1 cellular context compared by ENCODE assay signal in the genomic region with DNA sequence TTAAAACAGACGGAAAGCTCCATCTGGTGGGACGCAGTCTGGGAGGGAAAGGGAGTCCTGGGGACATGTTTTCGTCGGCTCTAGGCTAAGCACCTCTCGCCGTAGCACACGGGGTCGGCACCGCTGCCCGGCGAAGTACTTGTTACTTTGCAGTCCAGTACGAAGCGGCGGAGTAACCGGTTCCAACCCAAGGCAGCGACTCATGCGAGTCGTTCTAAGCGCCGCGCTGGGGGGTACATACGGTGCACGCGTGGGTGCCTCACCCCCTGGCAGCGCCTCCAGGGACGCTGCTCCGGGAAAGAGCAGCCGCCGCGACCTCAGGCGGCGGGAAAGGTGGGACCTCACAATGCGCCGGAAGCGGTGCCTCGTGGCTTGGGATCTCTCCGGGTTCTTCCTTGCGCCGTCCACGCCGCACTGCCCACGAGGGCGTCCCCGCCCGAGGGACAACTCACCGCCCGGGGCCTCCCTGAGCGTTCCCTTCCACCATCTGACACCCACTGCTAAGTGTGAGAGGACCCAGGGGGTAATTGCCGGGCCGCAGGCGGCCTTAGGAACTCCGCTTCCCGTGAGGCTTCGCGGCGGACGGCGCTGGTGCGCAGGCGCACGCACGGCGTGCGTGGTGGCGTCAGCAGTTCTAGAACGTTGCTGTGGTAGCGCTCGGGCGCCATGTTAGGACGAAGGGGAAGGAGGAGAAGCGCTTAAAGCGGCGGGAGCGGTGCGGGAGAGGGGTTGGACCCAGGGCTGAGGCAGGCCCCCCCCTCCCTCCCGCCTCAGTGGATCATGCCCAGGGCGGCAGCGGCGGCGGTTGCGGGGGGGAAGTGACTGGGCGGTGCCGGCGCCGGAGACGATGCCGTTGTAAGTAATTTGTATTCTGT.
TF ChIP-seq lines count a peak whose summit lies in the region.

TSS of gene PAPOLA (plus strand) at position 637 of the 875 bp plus-strand sequence. CDS start at position 848, 211 bp downstream.

TF ChIP-seq in HepG2, 621 proteins besides CTCF, POLR2A, EP300 and RAD21 (continued from another document and continues in another):
- TF ChIP-seq ARNT2 (CRISPR knock-in tag; IDR thresholded peaks at IDR 0.05; ENCODE audit: low read depth) (peak; percentile 65; the same call in 1 of the 2 replicates), RARA (CRISPR knock-in tag; IDR thresholded peaks at IDR 0.05) (no peak; the same call in 1 of the 2 replicates), ZNF878 (CRISPR knock-in tag; IDR thresholded peaks at IDR 0.05) (no peak; the same call in 1 of the 2 replicates), ZNF788 (CRISPR knock-in tag; IDR thresholded peaks at IDR 0.05; ENCODE audit: borderline replicate concordance) (peak; percentile 68), ZNF629 (CRISPR knock-in tag; conservative IDR thresholded peaks at IDR 0.05) (no peak), PRDM4 (CRISPR knock-in tag; IDR thresholded peaks at IDR 0.05; ENCODE audit: borderline replicate concordance) (no peak), ZBTB8A (CRISPR knock-in tag; IDR thresholded peaks at IDR 0.05; ENCODE audit: borderline replicate concordance, low read depth) (no peak; the same call in 1 of the 2 replicates), KAT7 (CRISPR knock-in tag; IDR thresholded peaks at IDR 0.05; ENCODE audit: borderline replicate concordance) (peak; percentile 63; the same call in 1 of the 2 replicates), WIZ (CRISPR knock-in tag; IDR thresholded peaks at IDR 0.05) (peak; percentile 46; the same call in 1 of the 2 replicates), ZNF136 (CRISPR knock-in tag; IDR thresholded peaks at IDR 0.05; ENCODE audit: low read depth) (peak; percentile 80), NFIC (IDR thresholded peaks at IDR 0.05; ENCODE audit: low read length) (no peak), ZNF761 (CRISPR knock-in tag; conservative IDR thresholded peaks at IDR 0.05) (0 out of 2 replicates have a peak, but pooled peaks have one; percentile 14), ZMYM4 (CRISPR knock-in tag; IDR thresholded peaks at IDR 0.05) (peak; percentile 71), CENPT (CRISPR knock-in tag; IDR thresholded peaks at IDR 0.05; ENCODE audit: low read depth) (no peak; the same call in 1 of the 2 replicates), DPF2 (CRISPR knock-in tag; IDR thresholded peaks at IDR 0.05; ENCODE audit: borderline replicate concordance, low read depth) (no peak), SP1 (IDR thresholded peaks at IDR 0.05) (no peak), SP1 (CRISPR knock-in tag; IDR thresholded peaks at IDR 0.05) (no peak), ZNF12 (CRISPR knock-in tag; IDR thresholded peaks at IDR 0.05) (0 out of 2 replicates have a peak, but pooled peaks have one; percentile 10), ZFP36L2 (CRISPR knock-in tag; IDR thresholded peaks at IDR 0.05) (no peak), GATAD1 (CRISPR knock-in tag; IDR thresholded peaks at IDR 0.05) (peak; percentile 81), ETV5 (CRISPR knock-in tag; IDR thresholded peaks at IDR 0.05; ENCODE audit: borderline replicate concordance) (peak; percentile 79; the same call in 1 of the 2 replicates), U2AF2 (IDR thresholded peaks at IDR 0.05; ENCODE audit: low read depth, low read length) (no peak), FOXC1 (CRISPR knock-in tag; IDR thresholded peaks at IDR 0.05; ENCODE audit: borderline replicate concordance) (peak; percentile 95), ZNF180 (CRISPR knock-in tag; IDR thresholded peaks at IDR 0.05; ENCODE audit: borderline replicate concordance, low read depth) (peak; percentile 72; the same call in 1 of the 2 replicates), ZBTB7A (CRISPR knock-in tag; IDR thresholded peaks at IDR 0.05) (peak; percentile 70; the same call in 1 of the 2 replicates), IRF1 (CRISPR knock-in tag; IDR thresholded peaks at IDR 0.05; ENCODE audit: low read depth) (0 out of 2 replicates have a peak, but pooled peaks have one; percentile 18), ZBTB3 (CRISPR knock-in tag; IDR thresholded peaks at IDR 0.05; ENCODE audit: borderline replicate concordance, low read depth) (no peak), ARNT (IDR thresholded peaks at IDR 0.05) (no peak), ZNF740 (CRISPR knock-in tag; IDR thresholded peaks at IDR 0.05) (0 out of 2 replicates have a peak, but pooled peaks have one; percentile 21), DNMT1 (CRISPR knock-in tag; IDR thresholded peaks at IDR 0.05) (peak; percentile 21; the same call in 1 of the 2 replicates), TERF1 (CRISPR knock-in tag; IDR thresholded peaks at IDR 0.05) (no peak), FLYWCH1 (CRISPR knock-in tag; IDR thresholded peaks at IDR 0.05) (0 out of 2 replicates have a peak, but pooled peaks have one; percentile 77), KDM5B (CRISPR knock-in tag; IDR thresholded peaks at IDR 0.05; ENCODE audit: borderline replicate concordance) (peak; percentile 91; the same call in 1 of the 2 replicates), SRSF1 (optimal IDR thresholded peaks at IDR 0.05; ENCODE audit: low read depth, low read length) (no peak), PAWR (CRISPR knock-in tag; IDR thresholded peaks at IDR 0.05; ENCODE audit: borderline replicate concordance) (no peak)
- TF ChIP-seq, protein P1, sequence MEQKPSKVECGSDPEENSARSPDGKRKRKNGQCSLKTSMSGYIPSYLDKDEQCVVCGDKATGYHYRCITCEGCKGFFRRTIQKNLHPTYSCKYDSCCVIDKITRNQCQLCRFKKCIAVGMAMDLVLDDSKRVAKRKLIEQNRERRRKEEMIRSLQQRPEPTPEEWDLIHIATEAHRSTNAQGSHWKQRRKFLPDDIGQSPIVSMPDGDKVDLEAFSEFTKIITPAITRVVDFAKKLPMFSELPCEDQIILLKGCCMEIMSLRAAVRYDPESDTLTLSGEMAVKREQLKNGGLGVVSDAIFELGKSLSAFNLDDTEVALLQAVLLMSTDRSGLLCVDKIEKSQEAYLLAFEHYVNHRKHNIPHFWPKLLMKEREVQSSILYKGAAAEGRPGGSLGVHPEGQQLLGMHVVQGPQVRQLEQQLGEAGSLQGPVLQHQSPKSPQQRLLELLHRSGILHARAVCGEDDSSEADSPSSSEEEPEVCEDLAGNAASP (CRISPR knock-in tag; IDR thresholded peaks at IDR 0.05; ENCODE audit: borderline replicate concordance), result 0 out of 2 replicates have a peak, but pooled peaks have one; percentile 30
- TF ChIP-seq, protein P2, sequence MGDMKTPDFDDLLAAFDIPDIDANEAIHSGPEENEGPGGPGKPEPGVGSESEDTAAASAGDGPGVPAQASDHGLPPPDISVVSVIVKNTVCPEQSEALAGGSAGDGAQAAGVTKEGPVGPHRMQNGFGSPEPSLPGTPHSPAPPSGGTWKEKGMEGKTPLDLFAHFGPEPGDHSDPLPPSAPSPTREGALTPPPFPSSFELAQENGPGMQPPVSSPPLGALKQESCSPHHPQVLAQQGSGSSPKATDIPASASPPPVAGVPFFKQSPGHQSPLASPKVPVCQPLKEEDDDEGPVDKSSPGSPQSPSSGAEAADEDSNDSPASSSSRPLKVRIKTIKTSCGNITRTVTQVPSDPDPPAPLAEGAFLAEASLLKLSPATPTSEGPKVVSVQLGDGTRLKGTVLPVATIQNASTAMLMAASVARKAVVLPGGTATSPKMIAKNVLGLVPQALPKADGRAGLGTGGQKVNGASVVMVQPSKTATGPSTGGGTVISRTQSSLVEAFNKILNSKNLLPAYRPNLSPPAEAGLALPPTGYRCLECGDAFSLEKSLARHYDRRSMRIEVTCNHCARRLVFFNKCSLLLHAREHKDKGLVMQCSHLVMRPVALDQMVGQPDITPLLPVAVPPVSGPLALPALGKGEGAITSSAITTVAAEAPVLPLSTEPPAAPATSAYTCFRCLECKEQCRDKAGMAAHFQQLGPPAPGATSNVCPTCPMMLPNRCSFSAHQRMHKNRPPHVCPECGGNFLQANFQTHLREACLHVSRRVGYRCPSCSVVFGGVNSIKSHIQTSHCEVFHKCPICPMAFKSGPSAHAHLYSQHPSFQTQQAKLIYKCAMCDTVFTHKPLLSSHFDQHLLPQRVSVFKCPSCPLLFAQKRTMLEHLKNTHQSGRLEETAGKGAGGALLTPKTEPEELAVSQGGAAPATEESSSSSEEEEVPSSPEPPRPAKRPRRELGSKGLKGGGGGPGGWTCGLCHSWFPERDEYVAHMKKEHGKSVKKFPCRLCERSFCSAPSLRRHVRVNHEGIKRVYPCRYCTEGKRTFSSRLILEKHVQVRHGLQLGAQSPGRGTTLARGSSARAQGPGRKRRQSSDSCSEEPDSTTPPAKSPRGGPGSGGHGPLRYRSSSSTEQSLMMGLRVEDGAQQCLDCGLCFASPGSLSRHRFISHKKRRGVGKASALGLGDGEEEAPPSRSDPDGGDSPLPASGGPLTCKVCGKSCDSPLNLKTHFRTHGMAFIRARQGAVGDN (CRISPR knock-in tag; IDR thresholded peaks at IDR 0.05), result peak; percentile 96
- TF ChIP-seq, protein P3, sequence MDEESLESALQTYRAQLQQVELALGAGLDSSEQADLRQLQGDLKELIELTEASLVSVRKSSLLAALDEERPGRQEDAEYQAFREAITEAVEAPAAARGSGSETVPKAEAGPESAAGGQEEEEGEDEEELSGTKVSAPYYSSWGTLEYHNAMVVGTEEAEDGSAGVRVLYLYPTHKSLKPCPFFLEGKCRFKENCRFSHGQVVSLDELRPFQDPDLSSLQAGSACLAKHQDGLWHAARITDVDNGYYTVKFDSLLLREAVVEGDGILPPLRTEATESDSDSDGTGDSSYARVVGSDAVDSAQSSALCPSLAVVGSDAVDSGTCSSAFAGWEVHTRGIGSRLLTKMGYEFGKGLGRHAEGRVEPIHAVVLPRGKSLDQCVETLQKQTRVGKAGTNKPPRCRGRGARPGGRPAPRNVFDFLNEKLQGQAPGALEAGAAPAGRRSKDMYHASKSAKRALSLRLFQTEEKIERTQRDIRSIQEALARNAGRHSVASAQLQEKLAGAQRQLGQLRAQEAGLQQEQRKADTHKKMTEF (CRISPR knock-in tag; IDR thresholded peaks at IDR 0.05), result peak; percentile 80; the same call in 1 of the 2 replicates
- TF ChIP-seq, protein P4, sequence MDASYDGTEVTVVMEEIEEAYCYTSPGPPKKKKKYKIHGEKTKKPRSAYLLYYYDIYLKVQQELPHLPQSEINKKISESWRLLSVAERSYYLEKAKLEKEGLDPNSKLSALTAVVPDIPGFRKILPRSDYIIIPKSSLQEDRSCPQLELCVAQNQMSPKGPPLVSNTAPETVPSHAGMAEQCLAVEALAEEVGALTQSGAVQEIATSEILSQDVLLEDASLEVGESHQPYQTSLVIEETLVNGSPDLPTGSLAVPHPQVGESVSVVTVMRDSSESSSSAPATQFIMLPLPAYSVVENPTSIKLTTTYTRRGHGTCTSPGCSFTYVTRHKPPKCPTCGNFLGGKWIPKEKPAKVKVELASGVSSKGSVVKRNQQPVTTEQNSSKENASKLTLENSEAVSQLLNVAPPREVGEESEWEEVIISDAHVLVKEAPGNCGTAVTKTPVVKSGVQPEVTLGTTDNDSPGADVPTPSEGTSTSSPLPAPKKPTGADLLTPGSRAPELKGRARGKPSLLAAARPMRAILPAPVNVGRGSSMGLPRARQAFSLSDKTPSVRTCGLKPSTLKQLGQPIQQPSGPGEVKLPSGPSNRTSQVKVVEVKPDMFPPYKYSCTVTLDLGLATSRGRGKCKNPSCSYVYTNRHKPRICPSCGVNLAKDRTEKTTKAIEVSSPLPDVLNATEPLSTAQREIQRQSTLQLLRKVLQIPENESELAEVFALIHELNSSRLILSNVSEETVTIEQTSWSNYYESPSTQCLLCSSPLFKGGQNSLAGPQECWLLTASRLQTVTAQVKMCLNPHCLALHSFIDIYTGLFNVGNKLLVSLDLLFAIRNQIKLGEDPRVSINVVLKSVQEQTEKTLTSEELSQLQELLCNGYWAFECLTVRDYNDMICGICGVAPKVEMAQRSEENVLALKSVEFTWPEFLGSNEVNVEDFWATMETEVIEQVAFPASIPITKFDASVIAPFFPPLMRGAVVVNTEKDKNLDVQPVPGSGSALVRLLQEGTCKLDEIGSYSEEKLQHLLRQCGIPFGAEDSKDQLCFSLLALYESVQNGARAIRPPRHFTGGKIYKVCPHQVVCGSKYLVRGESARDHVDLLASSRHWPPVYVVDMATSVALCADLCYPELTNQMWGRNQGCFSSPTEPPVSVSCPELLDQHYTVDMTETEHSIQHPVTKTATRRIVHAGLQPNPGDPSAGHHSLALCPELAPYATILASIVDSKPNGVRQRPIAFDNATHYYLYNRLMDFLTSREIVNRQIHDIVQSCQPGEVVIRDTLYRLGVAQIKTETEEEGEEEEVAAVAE (CRISPR knock-in tag; IDR thresholded peaks at IDR 0.05; ENCODE audit: borderline replicate concordance), result 0 out of 2 replicates have a peak, but pooled peaks have one; percentile 22
